Comparison of ENCODE assay signal across 38 cellular contexts in the genomic region with DNA sequence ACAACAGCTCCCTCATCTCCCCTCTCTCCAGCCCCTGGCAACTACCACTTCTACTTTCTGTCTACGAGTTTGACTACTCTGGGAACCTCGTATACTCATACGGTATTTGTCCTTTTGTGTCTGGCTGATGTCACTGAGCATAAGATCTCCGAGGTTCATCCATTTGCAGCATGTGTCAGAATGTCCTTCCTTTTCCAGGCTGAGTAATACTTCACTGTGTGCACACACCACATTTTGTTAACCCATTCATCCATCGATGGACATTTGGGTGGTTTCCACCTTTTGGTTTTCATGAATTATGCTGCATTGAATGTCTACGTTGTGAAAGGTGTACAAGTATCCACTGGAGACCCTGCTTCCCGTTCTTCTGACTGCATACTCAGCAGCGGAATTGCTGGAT. TPM values are rescaled to one million over a fixed set of nuclear protein-coding genes. Genes with fewer than 3 reads are reported as not detected.
"Had no signal": no experiment of that assay in that cellular context is flagged by ENCODE, and none has a peak within 500 bp of the region (broad histone marks: within the 10 kb centered on the region; RNA-seq: fewer than 3 reads in every experiment).

No MANE protein-coding gene starts in this region.

- H3K27me3 ChIP-seq: ascending aorta, body of pancreas, brain microvascular endothelial cell, breast epithelium had no signal

- DNase-seq: activated CD4-positive, alpha-beta memory T cell treated with anti-CD3 and anti-CD28 coated beads, Interleukin-2, amount 10 ng/mL, durations not matched to agents 7 days and 5 days; activated CD4-positive, alpha-beta T cell treated with anti-CD3 and anti-CD28 coated beads for 1 hour; activated CD4-positive, alpha-beta T cell treated with anti-CD3 and anti-CD28 coated beads for 36 hours; activated CD4-positive, alpha-beta T cell treated with anti-CD3 and anti-CD28 coated beads for 48 hours; activated CD4-positive, alpha-beta T cell treated with anti-CD3 and anti-CD28 coated beads, Interleukin-2, amount 10 ng/mL, durations not matched to agents 7 days and 5 days; activated CD4-positive, alpha-beta T cell treated with anti-CD3 and anti-CD28 coated beads, Interleukin-2, amount 50 U/mL, for 48 hours; activated CD4-positive, CD25-positive, alpha-beta regulatory T cell; activated CD8-positive, alpha-beta memory T cell treated with anti-CD3 and anti-CD28 coated beads for 24 hours; activated CD8-positive, alpha-beta memory T cell treated with anti-CD3 and anti-CD28 coated beads, Interleukin-2, amount 10 ng/mL, durations not matched to agents 7 days and 5 days; activated CD8-positive, alpha-beta memory T cell treated with anti-CD3 and anti-CD28 coated beads, Interleukin-2, amount 50 U/mL, for 48 hours; activated CD8-positive, alpha-beta T cell treated with anti-CD3 and anti-CD28 coated beads, Interleukin-2, amount 10 ng/mL, durations not matched to agents 7 days and 5 days; activated effector memory CD4-positive, alpha-beta T cell treated with Interleukin-2 at 50 U/mL for 16 hours; activated gamma-delta T cell; activated naive CD4-positive, alpha-beta T cell treated with anti-CD3 and anti-CD28 coated beads, Interleukin-2, amount 10 ng/mL, durations not matched to agents 7 days and 5 days; activated naive CD4-positive, alpha-beta T cell treated with Interleukin-2 at 50 U/mL for 16 hours; activated naive CD8-positive, alpha-beta T cell treated with anti-CD3 and anti-CD28 coated beads, Interleukin-2, amount 10 ng/mL, durations not matched to agents 7 days and 5 days; activated naive CD8-positive, alpha-beta T cell treated with anti-CD3 and anti-CD28 coated beads, Interleukin-2, amount 50 U/mL, for 24 hours; activated T-cell treated with anti-CD3 and anti-CD28 coated beads, Interleukin-2, amount 50 U/mL, for 24 hours; activated T-cell treated with anti-CD3 and anti-CD28 coated beads, Interleukin-2, amount 50 U/mL, for 48 hours; amygdala; anterior cingulate cortex; body of pancreas; brain microvascular endothelial cell; central memory CD4-positive, alpha-beta T cell; T-helper 2 cell; T-helper 9 cell; WERI-Rb-1 had no signal

- ATAC-seq: activated CD4-positive, alpha-beta T cell treated with anti-CD3 and anti-CD28 coated beads for 36 hours; activated CD4-positive, CD25-positive, alpha-beta regulatory T cell treated with anti-CD3 and anti-CD28 coated beads, Interleukin-2, amount 50 U/mL, for 24 hours; activated CD8-positive, alpha-beta memory T cell treated with anti-CD3 and anti-CD28 coated beads, Interleukin-2, amount 10 ng/mL, durations not matched to agents 7 days and 5 days; activated CD8-positive, alpha-beta T cell treated with anti-CD3 and anti-CD28 coated beads, Interleukin-2, amount 10 ng/mL, durations not matched to agents 7 days and 5 days; activated naive CD8-positive, alpha-beta T cell treated with anti-CD3 and anti-CD28 coated beads, Interleukin-2, amount 50 U/mL, for 24 hours; body of pancreas; WTC11 had no signal

- FAIRE-seq: colon, TTC549 had no signal

- H3K36me3 Mint-ChIP-seq: activated CD8-positive, alpha-beta memory T cell treated with anti-CD3 and anti-CD28 coated beads, Interleukin-2, amount 10 ng/mL, durations not matched to agents 7 days and 5 days; activated naive CD4-positive, alpha-beta T cell treated with anti-CD3 and anti-CD28 coated beads, Interleukin-2, amount 10 ng/mL, durations not matched to agents 7 days and 5 days; activated naive CD4-positive, alpha-beta T cell treated with anti-CD3 and anti-CD28 coated beads, Interleukin-2, amount 50 U/mL, for 24 hours; activated naive CD8-positive, alpha-beta T cell; activated naive CD8-positive, alpha-beta T cell treated with anti-CD3 and anti-CD28 coated beads, Interleukin-2, amount 10 ng/mL, durations not matched to agents 7 days and 5 days; WTC11 had no signal

- H3K27ac Mint-ChIP-seq: activated CD4-positive, alpha-beta memory T cell treated with anti-CD3 and anti-CD28 coated beads, Interleukin-2, amount 10 ng/mL, durations not matched to agents 7 days and 5 days; activated CD4-positive, alpha-beta T cell treated with anti-CD3 and anti-CD28 coated beads for 36 hours; activated CD4-positive, alpha-beta T cell treated with anti-CD3 and anti-CD28 coated beads, Interleukin-2, amount 10 ng/mL, durations not matched to agents 7 days and 5 days; activated CD8-positive, alpha-beta memory T cell treated with anti-CD3 and anti-CD28 coated beads, Interleukin-2, amount 10 ng/mL, durations not matched to agents 7 days and 5 days; activated CD8-positive, alpha-beta T cell treated with anti-CD3 and anti-CD28 coated beads, Interleukin-2, amount 10 ng/mL, durations not matched to agents 7 days and 5 days; activated naive CD4-positive, alpha-beta T cell treated with anti-CD3 and anti-CD28 coated beads, Interleukin-2, amount 10 ng/mL, durations not matched to agents 7 days and 5 days; activated naive CD4-positive, alpha-beta T cell treated with anti-CD3 and anti-CD28 coated beads, Interleukin-2, amount 50 U/mL, for 24 hours; activated naive CD8-positive, alpha-beta T cell; activated naive CD8-positive, alpha-beta T cell treated with anti-CD3 and anti-CD28 coated beads, Interleukin-2, amount 10 ng/mL, durations not matched to agents 7 days and 5 days; activated naive CD8-positive, alpha-beta T cell treated with anti-CD3 and anti-CD28 coated beads, Interleukin-2, amount 50 U/mL, for 24 hours; activated T-cell treated with anti-CD3 and anti-CD28 coated beads, Interleukin-2, amount 50 U/mL, for 24 hours; activated T-helper 2 cell treated with anti-CD3 and anti-CD28 coated beads, Interferon-gamma antibody, Interleukin-2, Interleukin-4, amounts not matched to agents 10 μg/mL and 5 μg/mL and 100 μg/mL, durations not matched to agents 14 hours and 24 hours and 36 hours; T-helper 1 cell treated with Interleukin-12 subunit alpha and Interleukin-12 subunit beta and Interleukin-4 antibody, amounts not matched to agents 30 μg/mL and 1 μg/mL, for 36 hours; T-helper 2 cell treated with Interferon-gamma antibody and Interleukin-4, amounts not matched to agents 5 μg/mL and 100 μg/mL, for 36 hours; WTC11 had no signal

- H3K27ac ChIP-seq: ascending aorta, body of pancreas, brain microvascular endothelial cell, breast epithelium, WERI-Rb-1 had no signal

- H3K4me3 ChIP-seq: ascending aorta, body of pancreas, breast epithelium had no signal

- H3K27me3 Mint-ChIP-seq: activated naive CD8-positive, alpha-beta T cell treated with anti-CD3 and anti-CD28 coated beads, Interleukin-2, amount 10 ng/mL, durations not matched to agents 7 days and 5 days had no signal

- H3K9me3 ChIP-seq: ascending aorta, body of pancreas, breast epithelium had no signal

- H3K4me3 Mint-ChIP-seq: activated CD4-positive, alpha-beta memory T cell treated with anti-CD3 and anti-CD28 coated beads, Interleukin-2, amount 10 ng/mL, durations not matched to agents 7 days and 5 days; activated CD4-positive, alpha-beta T cell treated with anti-CD3 and anti-CD28 coated beads for 36 hours; activated CD4-positive, alpha-beta T cell treated with anti-CD3 and anti-CD28 coated beads, Interleukin-2, amount 10 ng/mL, durations not matched to agents 7 days and 5 days; activated CD8-positive, alpha-beta memory T cell treated with anti-CD3 and anti-CD28 coated beads, Interleukin-2, amount 10 ng/mL, durations not matched to agents 7 days and 5 days; activated CD8-positive, alpha-beta T cell treated with anti-CD3 and anti-CD28 coated beads, Interleukin-2, amount 10 ng/mL, durations not matched to agents 7 days and 5 days; activated naive CD4-positive, alpha-beta T cell treated with anti-CD3 and anti-CD28 coated beads, Interleukin-2, amount 10 ng/mL, durations not matched to agents 7 days and 5 days; activated naive CD4-positive, alpha-beta T cell treated with anti-CD3 and anti-CD28 coated beads, Interleukin-2, amount 50 U/mL, for 24 hours; activated naive CD8-positive, alpha-beta T cell; activated naive CD8-positive, alpha-beta T cell treated with anti-CD3 and anti-CD28 coated beads, Interleukin-2, amount 10 ng/mL, durations not matched to agents 7 days and 5 days; activated naive CD8-positive, alpha-beta T cell treated with anti-CD3 and anti-CD28 coated beads, Interleukin-2, amount 50 U/mL, for 24 hours; activated T-cell treated with anti-CD3 and anti-CD28 coated beads, Interleukin-2, amount 50 U/mL, for 24 hours; T-helper 1 cell treated with Interleukin-12 subunit alpha and Interleukin-12 subunit beta and Interleukin-4 antibody, amounts not matched to agents 30 μg/mL and 1 μg/mL, for 36 hours; T-helper 2 cell treated with Interferon-gamma antibody and Interleukin-4, amounts not matched to agents 5 μg/mL and 100 μg/mL, for 36 hours; WTC11 had no signal

- H3K4me1 ChIP-seq: ascending aorta, body of pancreas, breast epithelium had no signal

- H3K36me3 ChIP-seq: ascending aorta, brain microvascular endothelial cell, breast epithelium, WERI-Rb-1 had no signal

- H3K4me1 Mint-ChIP-seq: activated CD4-positive, alpha-beta memory T cell treated with anti-CD3 and anti-CD28 coated beads, Interleukin-2, amount 10 ng/mL, durations not matched to agents 7 days and 5 days; activated CD4-positive, alpha-beta T cell treated with anti-CD3 and anti-CD28 coated beads for 36 hours; activated CD4-positive, alpha-beta T cell treated with anti-CD3 and anti-CD28 coated beads, Interleukin-2, amount 10 ng/mL, durations not matched to agents 7 days and 5 days; activated CD8-positive, alpha-beta memory T cell treated with anti-CD3 and anti-CD28 coated beads, Interleukin-2, amount 10 ng/mL, durations not matched to agents 7 days and 5 days; activated naive CD4-positive, alpha-beta T cell treated with anti-CD3 and anti-CD28 coated beads, Interleukin-2, amount 10 ng/mL, durations not matched to agents 7 days and 5 days; activated naive CD4-positive, alpha-beta T cell treated with anti-CD3 and anti-CD28 coated beads, Interleukin-2, amount 50 U/mL, for 24 hours; activated naive CD8-positive, alpha-beta T cell treated with anti-CD3 and anti-CD28 coated beads, Interleukin-2, amount 10 ng/mL, durations not matched to agents 7 days and 5 days; activated naive CD8-positive, alpha-beta T cell treated with anti-CD3 and anti-CD28 coated beads, Interleukin-2, amount 50 U/mL, for 24 hours; WTC11 had no signal

- H3K9me3 Mint-ChIP-seq: activated CD4-positive, alpha-beta memory T cell treated with anti-CD3 and anti-CD28 coated beads, Interleukin-2, amount 10 ng/mL, durations not matched to agents 7 days and 5 days; activated CD4-positive, alpha-beta T cell treated with anti-CD3 and anti-CD28 coated beads, Interleukin-2, amount 10 ng/mL, durations not matched to agents 7 days and 5 days; activated naive CD4-positive, alpha-beta T cell treated with anti-CD3 and anti-CD28 coated beads, Interleukin-2, amount 10 ng/mL, durations not matched to agents 7 days and 5 days; activated naive CD4-positive, alpha-beta T cell treated with anti-CD3 and anti-CD28 coated beads, Interleukin-2, amount 50 U/mL, for 24 hours; activated naive CD8-positive, alpha-beta T cell treated with anti-CD3 and anti-CD28 coated beads, Interleukin-2, amount 10 ng/mL, durations not matched to agents 7 days and 5 days; activated naive CD8-positive, alpha-beta T cell treated with anti-CD3 and anti-CD28 coated beads, Interleukin-2, amount 50 U/mL, for 24 hours; activated T-cell treated with anti-CD3 and anti-CD28 coated beads, Interleukin-2, amount 50 U/mL, for 24 hours; activated T-helper 2 cell treated with anti-CD3 and anti-CD28 coated beads, Interferon-gamma antibody, Interleukin-2, Interleukin-4, amounts not matched to agents 10 μg/mL and 5 μg/mL and 100 μg/mL, durations not matched to agents 14 hours and 24 hours and 36 hours; T-helper 1 cell treated with Interleukin-12 subunit alpha and Interleukin-12 subunit beta and Interleukin-4 antibody, amounts not matched to agents 30 μg/mL and 1 μg/mL, for 36 hours; T-helper 2 cell treated with Interferon-gamma antibody and Interleukin-4, amounts not matched to agents 5 μg/mL and 100 μg/mL, for 36 hours; WTC11 had no signal

RNA-seq across cellular contexts. Expression of gene DLK1, which starts 24.1 kb away (rescaled TPM):
- total RNA-seq: activated CD4-positive, alpha-beta memory T cell treated with anti-CD3 and anti-CD28 coated beads, Interleukin-2, amount 10 ng/mL, durations not matched to agents 7 days and 5 days; activated CD4-positive, alpha-beta T cell treated with anti-CD3 and anti-CD28 coated beads for 36 hours; activated CD4-positive, alpha-beta T cell treated with anti-CD3 and anti-CD28 coated beads, Interleukin-2, amount 10 ng/mL, durations not matched to agents 7 days and 5 days; activated CD8-positive, alpha-beta memory T cell treated with anti-CD3 and anti-CD28 coated beads, Interleukin-2, amount 10 ng/mL, durations not matched to agents 7 days and 5 days; activated CD8-positive, alpha-beta T cell treated with anti-CD3 and anti-CD28 coated beads, Interleukin-2, amount 10 ng/mL, durations not matched to agents 7 days and 5 days; activated naive CD8-positive, alpha-beta T cell treated with anti-CD3 and anti-CD28 coated beads, Interleukin-2, amount 10 ng/mL, durations not matched to agents 7 days and 5 days; activated T-helper 2 cell treated with anti-CD3 and anti-CD28 coated beads, Interferon-gamma antibody, Interleukin-2, Interleukin-4, amounts not matched to agents 10 μg/mL and 5 μg/mL and 100 μg/mL, durations not matched to agents 14 hours and 24 hours and 36 hours had no signal
